ENCODE assay signal across 8 cellular contexts in genomic region chr19:2041436-2041685, GRCh38. TPM values are rescaled to one million over a fixed set of nuclear protein-coding genes. Genes with fewer than 3 reads are reported as not detected.
DNase-seq lines count a peak whose midpoint lies in the region; ATAC-seq and TF ChIP-seq lines count a peak whose summit lies in the region.

No MANE protein-coding gene starts in this region.

- H3K4me1 Mint-ChIP-seq in activated CD4-positive, alpha-beta T cell treated with anti-CD3 and anti-CD28 coated beads, Interleukin-2, amount 10 ng/mL, durations not matched to agents 24 days and 14 days: peaks cover 13% of the 10 kb centered on the region

- no peak for TF ChIP-seq CTCF in adrenal gland (IDR thresholded peaks at IDR 0.05)
- no peak for TF ChIP-seq CTCF in lower lobe of right lung (IDR thresholded peaks at IDR 0.05)
- no peak for TF ChIP-seq CTCF in thyroid gland (IDR thresholded peaks at IDR 0.05)

- H3K36me3 ChIP-seq in adrenal gland (replicated peaks in 1 of 2): peaks cover 0 to 82% of the 10 kb centered on the region in 2 donors
- H3K36me3 ChIP-seq in lower lobe of right lung: peaks cover 79% of the 10 kb centered on the region
- peaks cover 60 to 67% of the 10 kb centered on the region in 2 donors for H3K36me3 ChIP-seq in thyroid gland

- no peaks in the 10 kb centered on the region for H3K9me3 ChIP-seq in adrenal gland (replicated peaks in 1 of 3)
- H3K9me3 ChIP-seq in lower lobe of right lung: no peaks in the 10 kb centered on the region
- H3K9me3 ChIP-seq in thyroid gland: no peaks in the 10 kb centered on the region

- peak overlapping the region; percentile 82 for H3K4me3 Mint-ChIP-seq in activated CD4-positive, alpha-beta T cell treated with anti-CD3 and anti-CD28 coated beads, Interleukin-2, amount 10 ng/mL, durations not matched to agents 24 days and 14 days

- no peaks in the 10 kb centered on the region for H3K27me3 Mint-ChIP-seq in activated CD4-positive, alpha-beta T cell treated with anti-CD3 and anti-CD28 coated beads, Interleukin-2, amount 10 ng/mL, durations not matched to agents 24 days and 14 days

- DNase-seq in activated CD4-positive, alpha-beta T cell treated with anti-CD3 and anti-CD28 coated beads, Interleukin-2, amount 10 ng/mL, durations not matched to agents 24 days and 14 days: no peak
- DNase-seq in activated CD4-positive, alpha-beta T cell treated with anti-CD3 and anti-CD28 coated beads for 48 hours: no peak
- peak in 3 of 7 donors; percentile 32 to 57 (median 54) for DNase-seq in adrenal gland
- no peak for DNase-seq in lower lobe of right lung
- DNase-seq in thyroid gland: no peak
- DNase-seq in stimulated activated CD4-positive, alpha-beta T cell treated with anti-CD3 and anti-CD28 coated beads, Interleukin-4, amount 100 ng/mL, for 24 hours: no peak
- DNase-seq in dedifferentiated amniotic fluid mesenchymal stem cell (ENCODE audit: extremely low spot score): no peak

- H3K27me3 ChIP-seq in adrenal gland: no peaks in the 10 kb centered on the region
- H3K27me3 ChIP-seq in lower lobe of right lung (ENCODE audit: low read depth): no peaks in the 10 kb centered on the region
- no peaks in the 10 kb centered on the region for H3K27me3 ChIP-seq in thyroid gland

- peak overlapping the region; percentile 94 for H3K27ac Mint-ChIP-seq in activated CD4-positive, alpha-beta T cell treated with anti-CD3 and anti-CD28 coated beads, Interleukin-2, amount 10 ng/mL, durations not matched to agents 24 days and 14 days

- ATAC-seq in lower lobe of right lung (no peak), HG03460 (IDR thresholded peaks at IDR 0.05; ENCODE audit: unreplicated experiment) (no peak)

- no peaks in the 10 kb centered on the region for H3K9me3 Mint-ChIP-seq in activated CD4-positive, alpha-beta T cell treated with anti-CD3 and anti-CD28 coated beads, Interleukin-2, amount 10 ng/mL, durations not matched to agents 24 days and 14 days

- H3K27ac ChIP-seq in adrenal gland (peak overlapping the region; percentile 45 to 98 (median 93)), lower lobe of right lung (peak overlapping the region; percentile 88), thyroid gland (peak overlapping the region; percentile 77 to 97 (median 85))

- peaks cover 70 to 80% of the 10 kb centered on the region in 2 donors for H3K4me1 ChIP-seq in adrenal gland (replicated peaks in 1 of 2)
- H3K4me1 ChIP-seq in lower lobe of right lung: peaks cover 63% of the 10 kb centered on the region
- H3K4me1 ChIP-seq in thyroid gland: peaks cover 51 to 72% of the 10 kb centered on the region in 2 donors

- peaks cover 33% of the 10 kb centered on the region for H3K36me3 Mint-ChIP-seq in activated CD4-positive, alpha-beta T cell treated with anti-CD3 and anti-CD28 coated beads, Interleukin-2, amount 10 ng/mL, durations not matched to agents 24 days and 14 days (ENCODE audit: low read depth)

- TF ChIP-seq POLR2A in adrenal gland (IDR thresholded peaks at IDR 0.05) (no peak), thyroid gland (IDR thresholded peaks at IDR 0.05) (no peak)

- 69 to 74% (median 74%) methylated on average over 4 to 6 of the region's 6 CpGs; no CpG with 5 or more reads in 1 of the 4 donors for WGBS in adrenal gland, 4 donors
- 60% methylated on average over 1 of the region's 6 CpGs; no CpG with 5 or more reads in 1 of the 2 donors for WGBS in thyroid gland, 2 donors

- intact Hi-C loops in activated CD4-positive, alpha-beta T cell treated with anti-CD3 and anti-CD28 coated beads, Interleukin-2, amount 10 ng/mL, durations not matched to agents 24 days and 14 days (cut with micrococcal nuclease): no loop called here
- intact Hi-C loops in adrenal gland (cut with DNase I) (no loop called here), lower lobe of right lung (cut with DNase I) (no loop called here), thyroid gland (cut with DNase I) (no loop called here)

- H3K4me3 ChIP-seq in adrenal gland (peak overlapping the region in 1 of 4 donors; percentile 10), lower lobe of right lung (peak overlapping the region; percentile 43), thyroid gland (replicated peaks in 1 of 3) (no peak overlapping the region)

RNA-seq across cellular contexts. Expression of gene MKNK2, which starts 9.7 kb away (rescaled TPM):
- 159 and 169 TPM in 2 replicates for total RNA-seq in activated CD4-positive, alpha-beta T cell treated with anti-CD3 and anti-CD28 coated beads, Interleukin-2, amount 10 ng/mL, durations not matched to agents 24 days and 14 days
- total RNA-seq in adrenal gland: 100 to 1,000 TPM; 106 to 440 (median 171) TPM
- 100 to 1,000 TPM in 2 of 3 donors, 10 to 100 TPM in 1; 30.4 to 238 (median 140) TPM for polyA plus RNA-seq in adrenal gland
- total RNA-seq in lower lobe of right lung: 268 TPM
- total RNA-seq in thyroid gland: 100 to 1,000 TPM; 106 to 161 (median 123) TPM

RNA-seq across cellular contexts. Expression of gene BTBD2, which starts 25.8 kb away (rescaled TPM):
- total RNA-seq in activated CD4-positive, alpha-beta T cell treated with anti-CD3 and anti-CD28 coated beads, Interleukin-2, amount 10 ng/mL, durations not matched to agents 24 days and 14 days: 25.8 and 30.2 TPM in 2 replicates
- 100 to 1,000 TPM in 1 of 8 donors, 10 to 100 TPM in 7; 55.0 to 122 (median 82.4) TPM for total RNA-seq in adrenal gland
- 10 to 100 TPM; 11.8 to 87.5 (median 57.7) TPM for polyA plus RNA-seq in adrenal gland
- 62.0 TPM for total RNA-seq in lower lobe of right lung
- total RNA-seq in thyroid gland: 10 to 100 TPM; 74.8 to 89.9 (median 76.2) TPM

RNA-seq across cellular contexts. Expression of gene MOB3A, which starts 54.8 kb away (rescaled TPM):
- total RNA-seq in activated CD4-positive, alpha-beta T cell treated with anti-CD3 and anti-CD28 coated beads, Interleukin-2, amount 10 ng/mL, durations not matched to agents 24 days and 14 days: 184 and 185 TPM in 2 replicates
- total RNA-seq in adrenal gland: 10 to 100 TPM; 25.5 to 54.0 (median 45.2) TPM
- polyA plus RNA-seq in adrenal gland: 10 to 100 TPM; 13.6 to 22.4 (median 16.0) TPM
- 69.2 TPM for total RNA-seq in lower lobe of right lung
- total RNA-seq in thyroid gland: 10 to 100 TPM; 18.5 to 40.4 (median 26.6) TPM

RNA-seq across cellular contexts. Expression of gene IZUMO4, which starts 55.4 kb away (rescaled TPM):
- total RNA-seq in activated CD4-positive, alpha-beta T cell treated with anti-CD3 and anti-CD28 coated beads, Interleukin-2, amount 10 ng/mL, durations not matched to agents 24 days and 14 days: 9.5 and 10.0 TPM in 2 replicates
- total RNA-seq in adrenal gland (1 to 10 TPM in 6 of 8 donors, under 1 TPM in 2; 0.69 to 8.7 (median 2.1) TPM), lower lobe of right lung (7.4 TPM), thyroid gland (1 to 10 TPM; 1.1 to 4.2 (median 2.9) TPM)
- 10 to 100 TPM in 2 of 3 donors, 1 to 10 TPM in 1; 2.6 to 24.6 (median 17.4) TPM for polyA plus RNA-seq in adrenal gland
